Comparison of ENCODE assay signal across 10 cellular contexts in the genomic region with DNA sequence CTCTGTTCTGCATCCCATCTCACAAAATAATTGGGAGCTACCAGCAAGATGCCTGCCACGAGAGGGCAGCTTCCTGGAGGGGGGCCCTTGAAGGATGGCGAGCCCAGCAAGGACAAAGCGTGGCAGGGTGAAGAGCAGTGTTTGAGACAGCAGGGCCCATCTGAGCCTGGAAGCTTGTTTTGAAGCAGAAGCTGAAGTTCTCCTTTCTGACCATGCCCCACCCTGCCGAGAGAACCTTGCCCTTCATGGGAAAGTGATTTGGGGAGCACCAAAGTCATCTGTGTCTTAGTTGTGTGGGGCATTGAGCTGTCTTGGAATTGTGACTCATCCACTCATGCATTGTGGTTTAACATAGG.
DNase-seq lines count a peak whose midpoint lies in the region; ATAC-seq and TF ChIP-seq lines count a peak whose summit lies in the region.
"Had no signal": no experiment of that assay in that cellular context is flagged by ENCODE, and none has a peak within 500 bp of the region (broad histone marks: within the 10 kb centered on the region; RNA-seq: fewer than 3 reads in every experiment).

No MANE protein-coding gene starts in this region.

- DNase-seq in EH (ENCODE audit: low read depth) = peak; percentile 21
- DNase-seq in H9 = peak; percentile 74
- peak; percentile 54 for DNase-seq in OCI-LY7 (ENCODE audit: low spot score)
- peak; percentile 78 for DNase-seq in iPS-NIHi7 (ENCODE audit: extremely low spot score)
- DNase-seq in HT-29 (ENCODE audit: low spot score) = no peak
- DNase-seq: activated effector memory CD4-positive, alpha-beta T cell treated with Interleukin-2 at 50 U/mL for 16 hours; NCI-H510A had no signal

- H3K9me3 Mint-ChIP-seq in H9 = no peaks in the 10 kb centered on the region

- no peaks in the 10 kb centered on the region for H3K27me3 ChIP-seq in H9 (ENCODE audit: insufficient read depth, low read length)

- CTCF ChIA-PET in OCI-LY7 (lab: Charles Lee; ENCODE audit: unreplicated experiment) = interaction anchor here (1.2 kb wide), 1 partner anchor 15 kb away, joined by 3 read pairs; no protein-coding TSS in a partner anchor

- H2BK15ac ChIP-seq in H9 (ENCODE audit: low read depth, low read length) = no peak overlapping the region

- H3K9ac ChIP-seq in H9 (ENCODE audit: extremely low read depth, insufficient read length, low read length) = no peak overlapping the region

- no peak overlapping the region for H4K8ac ChIP-seq in H9 (replicated peaks; ENCODE audit: insufficient read length, low read depth, low read length)

- H3K9me2 ChIP-seq in OCI-LY7 (ENCODE audit: insufficient read depth, low read length) = no peaks in the 10 kb centered on the region

- no peak overlapping the region for H2BK120ac ChIP-seq in H9 (ENCODE audit: low read depth, low read length, poor library complexity, severe bottlenecking)

- H3K4me3 Mint-ChIP-seq in H9 = no peak overlapping the region

- H3K4me1 ChIP-seq in H9 (ENCODE audit: insufficient read depth, low read length) (no peaks in the 10 kb centered on the region), OCI-LY7 (ENCODE audit: insufficient read depth, low read length, poor library complexity, severe bottlenecking) (peaks cover 24% of the 10 kb centered on the region)

- H4K20me1 ChIP-seq in H9 (ENCODE audit: control insufficient read depth, insufficient read depth, insufficient read length) (no peaks in the 10 kb centered on the region), OCI-LY7 (ENCODE audit: insufficient read depth, low read length) (no peaks in the 10 kb centered on the region)

- H3K14ac ChIP-seq in H9 (ENCODE audit: insufficient read depth, low read length) = no peak overlapping the region

- H3K4me1 Mint-ChIP-seq in H9 = peaks cover 3 to 9% of the 10 kb centered on the region in 2 experiments; a peak in 2 of 4 replicates

- H3T11ph ChIP-seq in H9 (ENCODE audit: low read length) = no peak overlapping the region

- no peak overlapping the region for H3K18ac ChIP-seq in H9 (ENCODE audit: insufficient read length, low read depth, low read length)

- no peaks in the 10 kb centered on the region; the same call in 1 of the 2 replicates for H3K36me3 ChIP-seq in OCI-LY7 (ENCODE audit: insufficient read depth, low read length)

- H3K4ac ChIP-seq in H9 (ENCODE audit: low read depth, low read length) = no peak overlapping the region

- H3K4me2 ChIP-seq in H9 (ENCODE audit: insufficient read depth, insufficient read length, low read length) = no peak overlapping the region
- peak overlapping the region; percentile 62 for H3K4me2 ChIP-seq in OCI-LY7 (ENCODE audit: low read length)

- H3K79me1 ChIP-seq in H9 (ENCODE audit: insufficient read depth, low read depth, low read length, poor library complexity, severe bottlenecking) = no peaks in the 10 kb centered on the region

- intact Hi-C loops in OCI-LY7 (cut with micrococcal nuclease; ENCODE audit: unreplicated experiment) = loop anchor here (1.0 kb wide), 1 partner anchor 213 kb away; no protein-coding TSS in a partner anchor

- H2BK5ac ChIP-seq in H9 (ENCODE audit: insufficient read length, low read length) = no peak overlapping the region

- no peak overlapping the region for H2BK12ac ChIP-seq in H9 (ENCODE audit: insufficient read length, low read depth, low read length)

- H3K23ac ChIP-seq in H9 (ENCODE audit: insufficient read length, low read depth, low read length) = no peak overlapping the region

- H3K79me2 ChIP-seq in H9 (ENCODE audit: insufficient read depth, low read length) (no peaks in the 10 kb centered on the region), OCI-LY7 (ENCODE audit: insufficient read depth, low read depth, low read length) (no peaks in the 10 kb centered on the region)

- POLR2A ChIA-PET in OCI-LY7 (lab: Charles Lee) = interaction anchor here (0.6 to 6.8 kb wide), 15 partner anchors 12 to 213 kb away, joined by 3 to 76 read pairs (median 5); no protein-coding TSS in a partner anchor

- ATAC-seq in GM21528 (IDR thresholded peaks at IDR 0.05; ENCODE audit: low FRiP score, unreplicated experiment) = no peak
- no peak for ATAC-seq in GM21381 (IDR thresholded peaks at IDR 0.05; ENCODE audit: unreplicated experiment)
- ATAC-seq in GM18858 (IDR thresholded peaks at IDR 0.05; ENCODE audit: unreplicated experiment) = no peak

- H3K27me3 Mint-ChIP-seq in H9 (ENCODE audit: low read depth) = peaks cover 7% of the 10 kb centered on the region

- H3K9me3 ChIP-seq in H9 (ENCODE audit: control insufficient read depth, low read depth, low read length) (no peaks in the 10 kb centered on the region), OCI-LY7 (ENCODE audit: low read length) (no peaks in the 10 kb centered on the region)

- no peak overlapping the region for H3K27ac Mint-ChIP-seq in H9

- no peak overlapping the region for H3K4me3 ChIP-seq in OCI-LY7 (ENCODE audit: low read depth, low read length, poor library complexity, severe bottlenecking)

- H4K5ac ChIP-seq in H9 (ENCODE audit: insufficient read length, low read depth, low read length) = no peak overlapping the region

- H3K27ac ChIP-seq in H9 (ENCODE audit: insufficient read length, low read depth, low read length) = no peak overlapping the region
- H3K27ac ChIP-seq in OCI-LY7 (ENCODE audit: low read depth, low read length, poor library complexity, severe bottlenecking) = peak overlapping the region; percentile 64

- BruUV-seq in OCI-LY7 (replicated peaks; lab: Mats Ljungman, UMichigan) = no TSS peak

- no peak overlapping the region for H2BK20ac ChIP-seq in H9 (ENCODE audit: low read depth, low read length, poor library complexity, severe bottlenecking)

- H2AFZ ChIP-seq in H9 (ENCODE audit: low read length) (no peak overlapping the region), OCI-LY7 (ENCODE audit: low read length) (peak overlapping the region; percentile 92)

- H3K56ac ChIP-seq in H9 (ENCODE audit: insufficient read length, low read depth, low read length) = no peak overlapping the region

- H3K23me2 ChIP-seq in H9 (ENCODE audit: insufficient read length, low read depth, low read length, poor library complexity, severe bottlenecking) = no peaks in the 10 kb centered on the region

- no CpG with 5 or more reads among the region's 4 CpGs for WGBS in H9 (ENCODE audit: extremely low coverage, insufficient read length, low lambda C conversion rate)

- no peaks in the 10 kb centered on the region for H3K36me3 Mint-ChIP-seq in H9 (ENCODE audit: insufficient read depth in 1 of 3, low read depth in 3 of 3)

- H2AK5ac ChIP-seq in H9 (ENCODE audit: insufficient read length, low read length) = no peak overlapping the region

- no peak overlapping the region for H4K91ac ChIP-seq in H9 (ENCODE audit: insufficient read length, low read depth, low read length)

- TF ChIP-seq CTCF in H9 (conservative IDR thresholded peaks at IDR 0.05) (peak; percentile 58), OCI-LY7 (conservative IDR thresholded peaks at IDR 0.05; ENCODE audit: low read length) (peak; percentile 51)
